ENCODE assay signal across 8 cellular contexts in the genomic region with DNA sequence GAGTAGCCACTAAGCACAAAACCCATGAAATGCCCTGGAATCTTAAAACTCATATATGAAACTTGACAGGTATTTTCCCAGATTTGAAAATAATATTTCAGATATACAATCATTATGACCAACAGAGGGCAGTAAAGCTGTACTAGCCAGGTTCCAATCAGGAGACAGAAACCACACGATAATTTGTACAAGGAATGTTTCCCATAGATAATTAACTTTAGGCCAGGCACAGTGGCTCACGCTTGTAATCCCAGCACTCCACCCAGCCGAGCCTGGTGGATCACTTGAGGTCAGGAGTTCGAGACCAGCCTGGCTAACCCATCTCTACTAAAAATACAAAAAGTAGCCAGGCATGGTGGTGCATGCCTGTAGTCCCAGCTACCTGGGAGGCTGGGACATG. TPM values are rescaled to one million over a fixed set of nuclear protein-coding genes. Genes with fewer than 3 reads are reported as not detected.
DNase-seq lines count a peak whose midpoint lies in the region; ATAC-seq and TF ChIP-seq lines count a peak whose summit lies in the region.

No MANE protein-coding gene starts in this region.

- 0 out of 2 replicates have a peak, but pooled peaks have one; percentile 16 for TF ChIP-seq CTCF in GM12875 (IDR thresholded peaks at IDR 0.05; ENCODE audit: borderline replicate concordance, insufficient read depth, low read depth, low read length)
- peak; percentile 71 for TF ChIP-seq CTCF in PC-3 (conservative IDR thresholded peaks at IDR 0.05; ENCODE audit: low read depth, low read length)
- TF ChIP-seq CTCF in fibroblast of villous mesenchyme (IDR thresholded peaks at IDR 0.05; ENCODE audit: insufficient read depth, low read depth, low read length) = peak; percentile 46
- no peak for TF ChIP-seq CTCF in omental fat pad (IDR thresholded peaks at IDR 0.05)

- no peak overlapping the region for H3K9ac ChIP-seq in PC-3 (ENCODE audit: low read length)

- peaks cover 15% of the 10 kb centered on the region for H3K27me3 ChIP-seq in PC-3 (ENCODE audit: low read length)

- no peak overlapping the region for H3K4me2 ChIP-seq in PC-3 (ENCODE audit: low read length)

- no peaks in the 10 kb centered on the region for H3K9me3 ChIP-seq in PC-3 (ENCODE audit: low read length)

- H3K36me3 ChIP-seq in PC-3 (ENCODE audit: low read depth, low read length) = no peaks in the 10 kb centered on the region

- CTCF ChIA-PET in PC-3 (lab: Charles Lee) = interaction anchor here (0.6 kb wide), 1 partner anchor 66 kb away, joined by 4 read pairs; no protein-coding TSS in a partner anchor

- intact Hi-C loops in PC-3 (cut with micrococcal nuclease) = loop anchor here (1.0 kb wide), 2 partner anchors 40 to 138 kb away; no protein-coding TSS in a partner anchor

- DNase-seq in ACHN (peak; percentile 61), PC-3 (peak; percentile 52), fibroblast of villous mesenchyme (ENCODE audit: low read depth) (peak; percentile 33), DMS79 (lab: John Stamatoyannopoulos, UW) (no peak), omental fat pad (ENCODE audit: low spot score) (no peak)
- no peak for DNase-seq in activated CD4-positive, alpha-beta T cell treated with anti-CD3 and anti-CD28 coated beads for 48 hours

- POLR2A ChIA-PET in PC-3 (lab: Charles Lee; ENCODE audit: unreplicated experiment) = interaction anchor here (0.7 to 0.9 kb wide), 2 partner anchors 83 to 138 kb away, joined by 4 to 6 read pairs; a partner anchor contains a TSS

- no peaks in the 10 kb centered on the region for H3K79me2 ChIP-seq in PC-3 (ENCODE audit: low read length)

- H2AFZ ChIP-seq in PC-3 (ENCODE audit: low read length) = no peak overlapping the region

- H3K9me2 ChIP-seq in PC-3 (replicated peaks; ENCODE audit: low read length) = no peaks in the 10 kb centered on the region

- no TSS peak for BruUV-seq in PC-3 (replicated peaks; lab: Mats Ljungman, UMichigan)

- peaks cover 3% of the 10 kb centered on the region for H3F3A ChIP-seq in PC-3 (ENCODE audit: low read length, unreplicated experiment)

- ATAC-seq in PC-3 (no peak), GM18868 (IDR thresholded peaks at IDR 0.05; ENCODE audit: unreplicated experiment) (no peak), omental fat pad (ENCODE audit: low FRiP score) (no peak)

- H3K4me3 ChIP-seq in GM12875 (ENCODE audit: low read depth, low read length) (no peak overlapping the region), PC-3 (ENCODE audit: low read length) (no peak overlapping the region), fibroblast of villous mesenchyme (ENCODE audit: low read depth, low read length) (no peak overlapping the region)

- in situ Hi-C loops in ACHN (cut with HindIII; ENCODE audit: low pct_ligation_motif_present, low pct_unique_long_range_greater_than_20kb, low sequenced_read_pairs) = no loop called here

- H4K20me1 ChIP-seq in PC-3 (ENCODE audit: low read length) = no peaks in the 10 kb centered on the region

- no peak overlapping the region for H3K27ac ChIP-seq in PC-3 (ENCODE audit: low read length)

- H3K4me1 ChIP-seq in PC-3 (ENCODE audit: insufficient read depth, low read length) = peaks cover 4% of the 10 kb centered on the region; the same call in 1 of the 2 replicates

RNA-seq across cellular contexts. Expression of a gene that starts 31.0 kb away (rescaled TPM):
- total RNA-seq in PC-3 (2014; rRNA removed) (40.1 and 47.0 TPM in 2 replicates), fibroblast of villous mesenchyme (38.7 and 51.0 TPM in 2 replicates), omental fat pad (10 to 100 TPM; 48.6 to 76.4 (median 56.0) TPM)

Comparison
In these comparisons a context has a peak if more than half of its experiments do, and no peak if none do; other contexts are left out.
1. DNase-seq: peak in ACHN (single experiment), PC-3 (single experiment) and fibroblast of villous mesenchyme (single experiment); none in DMS79 (single experiment), activated CD4-positive, alpha-beta T cell treated with anti-CD3 and anti-CD28 coated beads for 48 hours (single experiment) and omental fat pad (single experiment).
2. CTCF ChIP-seq: peak in GM12875 (single experiment), PC-3 (single experiment) and fibroblast of villous mesenchyme (single experiment); none in omental fat pad (0 of 3).